10 cellular contexts compared by ENCODE assay signal in genomic region chr20:63457737-63458136, GRCh38. TPM values are rescaled to one million over a fixed set of nuclear protein-coding genes. Genes with fewer than 3 reads are reported as not detected.
A peak's percentile ranks its signal among the peaks of the same experiment; 100 is the strongest.
DNase-seq lines count a peak whose midpoint lies in the region; ATAC-seq and TF ChIP-seq lines count a peak whose summit lies in the region.
"Had no signal": no experiment of that assay in that cellular context is flagged by ENCODE, and none has a peak within 500 bp of the region (broad histone marks: within the 10 kb centered on the region; RNA-seq: fewer than 3 reads in every experiment).

No MANE protein-coding gene starts in this region.

- H3K27me3 ChIP-seq in brain microvascular endothelial cell (replicated peaks) = peaks cover 18% of the 10 kb centered on the region
- H3K27me3 ChIP-seq: ascending aorta had no signal

- H3K27me3 Mint-ChIP-seq in nephron progenitor cell (ENCODE audit: low read depth, poor library complexity) = peaks cover 16% of the 10 kb centered on the region

- in situ Hi-C loops in brain microvascular endothelial cell (cut with HindIII; ENCODE audit: low pct_ligation_motif_present, low sequenced_read_pairs) = no loop called here

- no peak overlapping the region for H3K27ac ChIP-seq in brain microvascular endothelial cell
- H3K27ac ChIP-seq: ascending aorta, WERI-Rb-1 had no signal

- peaks cover 27% of the 10 kb centered on the region for H3K4me1 Mint-ChIP-seq in nephron progenitor cell

- no peaks in the 10 kb centered on the region for H3K36me3 Mint-ChIP-seq in nephron progenitor cell (ENCODE audit: low read depth)

- H3K27ac Mint-ChIP-seq in nephron progenitor cell = no peak overlapping the region

- no peak for ATAC-seq in HG02588 (IDR thresholded peaks at IDR 0.05; ENCODE audit: unreplicated experiment)

- no peak overlapping the region for H3K4me3 Mint-ChIP-seq in nephron progenitor cell

- no peak overlapping the region for H3K4me3 ChIP-seq in brain microvascular endothelial cell (ENCODE audit: low read depth, low read length)
- H3K4me3 ChIP-seq: ascending aorta had no signal

- DNase-seq in GF-D8 (lab: John Stamatoyannopoulos, UW) (peak; percentile 44), NCI-H1436 treated with DMSO at 0.1 percent for 48 hours (lab: John Stamatoyannopoulos, UW) (peak; percentile 81), brain microvascular endothelial cell (peak; percentile 6), occipital lobe (lab: John Stamatoyannopoulos, UW) (peak; percentile 75), nephron progenitor cell (no peak)
- DNase-seq in activated CD4-positive, alpha-beta T cell treated with anti-CD3 and anti-CD28 coated beads for 48 hours = no peak
- DNase-seq: NCI-H1048, WERI-Rb-1 had no signal

- no peaks in the 10 kb centered on the region for H3K36me3 ChIP-seq in brain microvascular endothelial cell (replicated peaks)
- H3K36me3 ChIP-seq: ascending aorta had no signal

- no peak for TF ChIP-seq CTCF in brain microvascular endothelial cell (IDR thresholded peaks at IDR 0.05; ENCODE audit: low read depth, low read length, missing control alignments)
- no peak for TF ChIP-seq CTCF in nephron progenitor cell (IDR thresholded peaks at IDR 0.05)

- H3K9me3 Mint-ChIP-seq in nephron progenitor cell = no peaks in the 10 kb centered on the region

RNA-seq across cellular contexts. Expression of gene KCNQ2, which starts 14.7 kb away (rescaled TPM):
- 167 TPM for total RNA-seq in occipital lobe
- total RNA-seq: ascending aorta had no signal

RNA-seq across cellular contexts. Expression of gene EEF1A2, which starts 41.1 kb away (rescaled TPM):
- 214 TPM for total RNA-seq in occipital lobe

Comparison
In these comparisons a context has a peak if more than half of its experiments do, and no peak if none do; other contexts are left out.
1. DNase-seq: peak in GF-D8 (single experiment), NCI-H1436 treated with DMSO at 0.1 percent for 48 hours (single experiment), brain microvascular endothelial cell (single experiment) and occipital lobe (single experiment); none in activated CD4-positive, alpha-beta T cell treated with anti-CD3 and anti-CD28 coated beads for 48 hours (single experiment) and nephron progenitor cell (single experiment).